ENCODE assay signal across 9 cellular contexts in genomic region chr11:62553839-62554361, GRCh38. TPM values are rescaled to one million over a fixed set of nuclear protein-coding genes. Genes with fewer than 3 reads are reported as not detected.
DNase-seq lines count a peak whose midpoint lies in the region; ATAC-seq and TF ChIP-seq lines count a peak whose summit lies in the region.
"Had no signal": no experiment of that assay in that cellular context is flagged by ENCODE, and none has a peak within 500 bp of the region (broad histone marks: within the 10 kb centered on the region; RNA-seq: fewer than 3 reads in every experiment).

No MANE protein-coding gene starts in this region.

- H3K27me3 ChIP-seq in DND-41 (ENCODE audit: insufficient read depth, low read length, poor library complexity) (peaks cover 1% of the 10 kb centered on the region), SJSA1 (replicated peaks) (no peaks in the 10 kb centered on the region), psoas muscle (ENCODE audit: insufficient read depth in 3 of 3, low read length in 2 of 3) (no peaks in the 10 kb centered on the region)

- DNase-seq in DND-41 (no peak), SJSA1 (ENCODE audit: low read depth in 1 of 2, low spot score in 2 of 2) (peak; percentile 90 to 95), psoas muscle (peak; percentile 55 to 86), NCI-H2107 (lab: John Stamatoyannopoulos, UW) (no peak), GM20000 (ENCODE audit: low spot score) (no peak), inferior parietal cortex (ENCODE audit: extremely low spot score) (no peak)
- DNase-seq: Karpas-422 had no signal

- peaks cover 21% of the 10 kb centered on the region for H4K20me1 ChIP-seq in DND-41 (ENCODE audit: insufficient read depth, low read length)

- intact Hi-C loops in psoas muscle (cut with DNase I): no loop called here

- WGBS in psoas muscle, 3 donors: 34 to 48% (median 41%) methylated on average over 8 of the region's 8 CpGs

- H3K4me2 ChIP-seq in DND-41 (ENCODE audit: insufficient read depth, low read length): no peak overlapping the region

- H3K9me3 ChIP-seq in DND-41 (ENCODE audit: insufficient read depth, low read length, severe bottlenecking): no peaks in the 10 kb centered on the region
- H3K9me3 ChIP-seq in SJSA1 (replicated peaks): no peaks in the 10 kb centered on the region
- H3K9me3 ChIP-seq in psoas muscle: no peaks in the 10 kb centered on the region

- H3K4me3 ChIP-seq in DND-41 (ENCODE audit: low read depth in 1 of 2, low read length in 2 of 2): no peak overlapping the region
- H3K4me3 ChIP-seq in SJSA1: peak overlapping the region; percentile 10
- peak overlapping the region; percentile 54 for H3K4me3 ChIP-seq in psoas muscle

- H2AFZ ChIP-seq in DND-41 (ENCODE audit: low read depth, low read length): no peak overlapping the region

- ATAC-seq in DND-41 (ENCODE audit: insufficient read depth, low read depth) (no peak), esophagus mucosa (peak; percentile 74), psoas muscle (peak; percentile 27 to 69 (median 63)), HG02763 (IDR thresholded peaks at IDR 0.05; ENCODE audit: unreplicated experiment) (no peak)

- peaks cover 54% of the 10 kb centered on the region for H3K4me1 ChIP-seq in DND-41 (ENCODE audit: insufficient read depth, low read length)
- peaks cover 76% of the 10 kb centered on the region for H3K4me1 ChIP-seq in SJSA1 (replicated peaks)
- H3K4me1 ChIP-seq in psoas muscle: peaks cover 65% of the 10 kb centered on the region

- H3K27ac ChIP-seq in DND-41 (ENCODE audit: low read length): peak overlapping the region; percentile 92; the same call in 1 of the 2 replicates
- peak overlapping the region; percentile 96 for H3K27ac ChIP-seq in SJSA1
- peak overlapping the region; percentile 99 for H3K27ac ChIP-seq in psoas muscle

- no peaks in the 10 kb centered on the region for H3K79me2 ChIP-seq in DND-41 (ENCODE audit: insufficient read depth, low read length)

- TF ChIP-seq CTCF in DND-41 (IDR thresholded peaks at IDR 0.05; ENCODE audit: borderline replicate concordance, extremely low read depth, low read length, poor library complexity, severe bottlenecking) (no peak), psoas muscle (IDR thresholded peaks at IDR 0.05) (no peak), GM20000 (IDR thresholded peaks at IDR 0.05; ENCODE audit: extremely low read depth, missing control alignments) (no peak)

- H3K9ac ChIP-seq in DND-41 (ENCODE audit: low read depth, low read length): no peak overlapping the region

- peaks cover 13% of the 10 kb centered on the region for H3K36me3 ChIP-seq in DND-41 (ENCODE audit: insufficient read depth, low read length)
- peaks cover 26% of the 10 kb centered on the region for H3K36me3 ChIP-seq in SJSA1
- peaks cover 3 to 14% of the 10 kb centered on the region in 2 donors for H3K36me3 ChIP-seq in psoas muscle (ENCODE audit: insufficient read depth in 1 of 2, low read depth in 1 of 2)

RNA-seq across cellular contexts. Expression of gene AHNAK, which starts 7.3 kb away (rescaled TPM):
- 306 and 345 TPM in 2 replicates for total RNA-seq in SJSA1 (2014; rRNA removed; shearing (Covaris generic))
- total RNA-seq in esophagus mucosa: 931 TPM
- 100 to 1,000 TPM; 376 to 679 (median 425) TPM for total RNA-seq in psoas muscle
- polyA plus RNA-seq in psoas muscle: 100 to 1,000 TPM in 2 of 3 donors, 10 to 100 TPM in 1; 93.5 to 227 (median 206) TPM

RNA-seq across cellular contexts. Expression of gene EEF1G, which starts 19.8 kb away (rescaled TPM):
- 1,705 and 1,743 TPM in 2 replicates for total RNA-seq in SJSA1 (2014; rRNA removed; shearing (Covaris generic))
- 1,515 TPM for total RNA-seq in esophagus mucosa
- total RNA-seq in psoas muscle: 1,000 to 10,000 TPM; 1,137 to 1,954 (median 1,509) TPM
- 1,000 to 10,000 TPM; 1,687 to 2,356 (median 2,243) TPM for polyA plus RNA-seq in psoas muscle

RNA-seq across cellular contexts. Expression of gene TUT1, which starts 37.4 kb away (rescaled TPM):
- 8.5 and 10.1 TPM in 2 replicates for total RNA-seq in SJSA1 (2014; rRNA removed; shearing (Covaris generic))
- total RNA-seq in esophagus mucosa (9.3 TPM), psoas muscle (10 to 100 TPM; 14.3 to 23.7 (median 19.6) TPM)
- polyA plus RNA-seq in psoas muscle: 10 to 100 TPM; 12.1 to 15.5 (median 12.7) TPM

RNA-seq across cellular contexts. Expression of gene MTA2, which starts 47.8 kb away (rescaled TPM):
- total RNA-seq in SJSA1 (2014; rRNA removed; shearing (Covaris generic)): 128 and 214 TPM in 2 replicates
- total RNA-seq in esophagus mucosa (88.4 TPM), psoas muscle (10 to 100 TPM; 20.0 to 32.5 (median 28.6) TPM)
- 10 to 100 TPM; 18.4 to 27.1 (median 26.9) TPM for polyA plus RNA-seq in psoas muscle

RNA-seq across cellular contexts. Expression of gene EML3, which starts 58.7 kb away (rescaled TPM):
- total RNA-seq in SJSA1 (2014; rRNA removed; shearing (Covaris generic)): 19.8 and 28.1 TPM in 2 replicates
- 64.9 TPM for total RNA-seq in esophagus mucosa
- total RNA-seq in psoas muscle: 10 to 100 TPM; 14.1 to 19.5 (median 16.9) TPM
- 10 to 100 TPM in 2 of 3 donors, 1 to 10 TPM in 1; 7.4 to 11.3 (median 11.1) TPM for polyA plus RNA-seq in psoas muscle

Comparison
In these comparisons a context has a peak if more than half of its experiments do, and no peak if none do; other contexts are left out.
1. ATAC-seq: peak in esophagus mucosa (single experiment) and psoas muscle (4 of 4); none in DND-41 (single experiment) and HG02763 (single experiment).
2. DNase-seq: peak in SJSA1 (2 of 2) and psoas muscle (2 of 2); none in DND-41 (single experiment), NCI-H2107 (single experiment), GM20000 (single experiment) and inferior parietal cortex (single experiment).
3. H3K4me3 ChIP-seq: peak in SJSA1 (single experiment) and psoas muscle (single experiment); none in DND-41 (0 of 2).
4. Peak in every context shown above with its lines, with median percentiles within 50 percentile points of each other: H3K27ac ChIP-seq.